Comparison of ENCODE assay signal across 12 cellular contexts in genomic region chr20:33676121-33676520, GRCh38. TPM values are rescaled to one million over a fixed set of nuclear protein-coding genes. Genes with fewer than 3 reads are reported as not detected.
DNase-seq lines count a peak whose midpoint lies in the region; ATAC-seq and TF ChIP-seq lines count a peak whose summit lies in the region.
"Had no signal": no experiment of that assay in that cellular context is flagged by ENCODE, and none has a peak within 500 bp of the region (broad histone marks: within the 10 kb centered on the region; RNA-seq: fewer than 3 reads in every experiment).

No MANE protein-coding gene starts in this region.

- H3K27ac ChIP-seq in gastroesophageal sphincter (peak overlapping the region; percentile 92 to 97 (median 94)), spleen (peak overlapping the region; percentile 66 to 89 (median 84))

- CTCF ChIA-PET in Caco-2 (lab: Charles Lee): no interaction called here

- 60% methylated on average over 1 of the region's 11 CpGs; no CpG with 5 or more reads in 1 of the 2 donors for WGBS in gastroesophageal sphincter (ENCODE audit: low coverage in 1 of 2), 2 donors
- WGBS in spleen, 5 donors: 95 to 98% (median 95%) methylated on average over 11 of the region's 11 CpGs

- peaks cover 7% of the 10 kb centered on the region for H3K36me3 ChIP-seq in Caco-2 (ENCODE audit: control insufficient read depth, insufficient read depth, low read length)
- H3K36me3 ChIP-seq in gastroesophageal sphincter: peaks cover 0 to 7% of the 10 kb centered on the region in 2 donors
- peaks cover 0 to 14% (median 0%) of the 10 kb centered on the region in 6 donors for H3K36me3 ChIP-seq in spleen

- intact Hi-C loops in Caco-2 (cut with micrococcal nuclease; ENCODE audit: unreplicated experiment) (no loop called here), spleen (cut with DNase I; ENCODE audit: low total_unique reads) (no loop called here)

- no peak overlapping the region for H3K4me3 ChIP-seq in Caco-2 (ENCODE audit: low read depth, low read length)
- H3K4me3 ChIP-seq in gastroesophageal sphincter: peak overlapping the region in 1 of 2 donors; percentile 90
- no peak overlapping the region for H3K4me3 ChIP-seq in spleen

- POLR2A ChIA-PET in Caco-2 (lab: Charles Lee): interaction anchor here (1.0 kb wide), 1 partner anchor 9 kb away, joined by 4 read pairs; the partner anchor contains the start of gene ACTL10

- TF ChIP-seq EP300 in gastroesophageal sphincter (IDR thresholded peaks at IDR 0.05): no peak

- no peaks in the 10 kb centered on the region for H3K27me3 Mint-ChIP-seq in Caco-2 (ENCODE audit: insufficient read depth, unreplicated experiment)

- H3K27ac Mint-ChIP-seq in Caco-2 (ENCODE audit: unreplicated experiment): peak overlapping the region; percentile 73

- TF ChIP-seq CTCF in Caco-2 (IDR thresholded peaks at IDR 0.05; ENCODE audit: insufficient read depth in 1 of 2, low read depth in 1 of 2, low read length in 1 of 2, severe bottlenecking in 1 of 2, unreplicated experiment in 1 of 2) (no peak), gastroesophageal sphincter (IDR thresholded peaks at IDR 0.05) (no peak), spleen (IDR thresholded peaks at IDR 0.05 in 8 of 11, conservative IDR thresholded peaks at IDR 0.05 in 3 of 11) (no peak)

- no peaks in the 10 kb centered on the region for H3K9me3 ChIP-seq in Caco-2
- H3K9me3 ChIP-seq in gastroesophageal sphincter: no peaks in the 10 kb centered on the region
- H3K9me3 ChIP-seq in spleen: no peaks in the 10 kb centered on the region

- no TSS peak for BruUV-seq in Caco-2 (replicated peaks; lab: Mats Ljungman, UMichigan)

- DNase-seq in Caco-2: no peak
- peak; percentile 23 for DNase-seq in NCI-H69 (lab: John Stamatoyannopoulos, UW)
- no peak for DNase-seq in spleen
- DNase-seq in hippocampal formation (lab: John Stamatoyannopoulos, UW): no peak
- no peak for DNase-seq in DMS53 treated with DMSO at 0.1 percent for 48 hours (lab: John Stamatoyannopoulos, UW; ENCODE audit: unreplicated experiment)
- DNase-seq: HCEC 1CT, KG1 had no signal

- peaks cover 31% of the 10 kb centered on the region for H3K4me1 Mint-ChIP-seq in Caco-2 (ENCODE audit: low read depth, unreplicated experiment)

- peak overlapping the region; percentile 32 for H3K4me3 Mint-ChIP-seq in Caco-2 (ENCODE audit: unreplicated experiment)

- TF ChIP-seq POLR2A in gastroesophageal sphincter (IDR thresholded peaks at IDR 0.05) (no peak), spleen (IDR thresholded peaks at IDR 0.05) (no peak)

- H3K27me3 ChIP-seq in Caco-2 (replicated peaks; ENCODE audit: control insufficient read depth, insufficient read depth, low read length) (no peaks in the 10 kb centered on the region), gastroesophageal sphincter (no peaks in the 10 kb centered on the region), spleen (replicated peaks in 1 of 7) (no peaks in the 10 kb centered on the region)

- ATAC-seq in gastroesophageal sphincter (no peak), GM21423 (IDR thresholded peaks at IDR 0.05; ENCODE audit: unreplicated experiment) (no peak)

- peaks cover 76% of the 10 kb centered on the region for H3K36me3 Mint-ChIP-seq in Caco-2 (ENCODE audit: insufficient read depth, unreplicated experiment)

- H3K4me1 ChIP-seq in Caco-2: peaks cover 18% of the 10 kb centered on the region
- peaks cover 0 to 74% (median 42%) of the 10 kb centered on the region in 3 donors for H3K4me1 ChIP-seq in gastroesophageal sphincter
- peaks cover 13 to 63% (median 53%) of the 10 kb centered on the region in 6 donors for H3K4me1 ChIP-seq in spleen

- H3K9me3 Mint-ChIP-seq in Caco-2 (ENCODE audit: unreplicated experiment): no peaks in the 10 kb centered on the region

RNA-seq across cellular contexts. Expression of gene NECAB3, which starts 1.9 kb away (rescaled TPM):
- total RNA-seq in Caco-2 (2022) (98.4 and 105 TPM in 2 replicates), gastroesophageal sphincter (10 to 100 TPM; 30.6 to 71.9 (median 52.9) TPM), spleen (10 to 100 TPM; 14.0 to 39.0 (median 18.8) TPM)
- polyA plus RNA-seq in spleen: 10 to 100 TPM in 2 of 3 donors, 1 to 10 TPM in 1; 8.6 to 22.7 (median 11.0) TPM

RNA-seq across cellular contexts. Expression of gene ACTL10, which starts 9.4 kb away (rescaled TPM):
- total RNA-seq in Caco-2 (2022) (3.4 and 4.5 TPM in 2 replicates), gastroesophageal sphincter (1 to 10 TPM in 3 of 4 donors, under 1 TPM in 1; 0.54 to 2.7 (median 2.1) TPM), spleen (1 to 10 TPM; 1.1 to 3.5 (median 2.0) TPM)
- 1 to 10 TPM; 1.3 to 3.5 (median 2.9) TPM for polyA plus RNA-seq in spleen

RNA-seq across cellular contexts. Expression of gene E2F1, which starts 10.1 kb away (rescaled TPM):
- total RNA-seq in Caco-2 (2022) (67.5 and 74.7 TPM in 2 replicates), gastroesophageal sphincter (1 to 10 TPM in 3 of 4 donors, under 1 TPM in 1; 0.57 to 4.4 (median 1.5) TPM), spleen (1 to 10 TPM; 2.5 to 6.9 (median 4.5) TPM)
- 1 to 10 TPM; 3.4 to 6.2 (median 5.6) TPM for polyA plus RNA-seq in spleen

RNA-seq across cellular contexts. Expression of gene C20orf144, which starts 14.0 kb away (rescaled TPM):
- 0.18 and 0.51 TPM in 2 replicates for total RNA-seq in Caco-2 (2022)
- not detected for total RNA-seq in gastroesophageal sphincter
- total RNA-seq in spleen: under 1 TPM in 1 of 7 donors, not detected in 6; 0.14 TPM
- under 1 TPM in 2 of 3 donors, not detected in 1; 0.06 to 0.09 TPM for polyA plus RNA-seq in spleen
- total RNA-seq: cerebellum, liver, renal cortical epithelial cell had no signal
- polyA plus RNA-seq: liver had no signal

RNA-seq across cellular contexts. Expression of gene PXMP4, which starts 44.0 kb away (rescaled TPM):
- total RNA-seq in Caco-2 (2022): 37.3 and 39.5 TPM in 2 replicates
- 1 to 10 TPM; 4.4 to 8.9 (median 6.8) TPM for total RNA-seq in gastroesophageal sphincter
- total RNA-seq in spleen: 10 to 100 TPM in 1 of 7 donors, 1 to 10 TPM in 6; 6.1 to 14.4 (median 7.5) TPM
- polyA plus RNA-seq in spleen: 1 to 10 TPM; 2.1 to 3.4 (median 3.4) TPM
